19 cellular contexts compared by ENCODE assay signal in the genomic region with DNA sequence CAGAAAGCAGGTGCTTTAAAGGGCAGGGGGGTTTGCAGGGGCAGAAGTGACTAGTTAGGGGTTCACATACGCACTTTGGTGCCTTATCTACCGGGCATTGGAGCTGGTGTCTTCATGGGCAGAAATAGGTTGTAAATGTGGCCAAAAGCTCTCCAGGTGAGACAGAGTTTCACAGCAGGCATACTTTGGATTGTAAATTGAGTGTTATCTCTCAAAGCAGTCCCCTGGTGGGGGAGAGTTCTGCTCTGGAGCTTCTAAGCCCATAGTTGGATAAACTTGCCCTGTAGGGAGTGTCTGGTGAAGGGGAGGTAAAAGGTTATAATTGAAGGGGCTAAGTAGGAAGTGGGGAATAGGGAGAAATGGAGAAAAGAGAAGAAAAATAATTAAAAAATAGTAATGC. TPM values are rescaled to one million over a fixed set of nuclear protein-coding genes. Genes with fewer than 3 reads are reported as not detected.
DNase-seq lines count a peak whose midpoint lies in the region; ATAC-seq, FAIRE-seq and TF ChIP-seq lines count a peak whose summit lies in the region.
"Had no signal": no experiment of that assay in that cellular context is flagged by ENCODE, and none has a peak within 500 bp of the region (broad histone marks: within the 10 kb centered on the region; RNA-seq: fewer than 3 reads in every experiment).

No MANE protein-coding gene starts in this region.

- H3K27me3 Mint-ChIP-seq in GM23338 (ENCODE audit: insufficient read depth, low read depth, poor library complexity): peaks cover 43% of the 10 kb centered on the region
- H3K27me3 Mint-ChIP-seq: IgD-negative memory B cell had no signal

- H3K36me3 Mint-ChIP-seq in GM23338 (ENCODE audit: low read depth): no peaks in the 10 kb centered on the region
- H3K36me3 Mint-ChIP-seq: CD14-positive monocyte; CD4-positive, alpha-beta memory T cell had no signal

- H2BK15ac ChIP-seq in H1 (ENCODE audit: low read length): no peak overlapping the region

- intact Hi-C loops in dorsolateral prefrontal cortex (cut with DNase I): no loop called here

- no peaks in the 10 kb centered on the region for H3K23me2 ChIP-seq in H1 (ENCODE audit: low read depth, low read length)

- no peak overlapping the region for H2AK5ac ChIP-seq in H1 (ENCODE audit: low read depth, low read length)

- no peak overlapping the region for H4K91ac ChIP-seq in H1 (replicated peaks; ENCODE audit: insufficient read length, low read length)

- no peaks in the 10 kb centered on the region for H3K79me1 ChIP-seq in H1 (ENCODE audit: low read depth, low read length)

- TF ChIP-seq POLR2A in H1 (IDR thresholded peaks at IDR 0.05; ENCODE audit: control extremely low read depth in 1 of 2, low read depth in 2 of 2, low read length in 2 of 2): no peak

- peak; percentile 89 for ATAC-seq in GM23338
- ATAC-seq: GM12878, HepG2 had no signal

- no peak overlapping the region for H3K56ac ChIP-seq in H1 (replicated peaks; ENCODE audit: insufficient read length, low read depth, low read length)

- H2BK120ac ChIP-seq in H1 (replicated peaks; ENCODE audit: low read depth, low read length): no peak overlapping the region

- TF ChIP-seq EP300 in H1 (IDR thresholded peaks at IDR 0.05; ENCODE audit: borderline replicate concordance in 1 of 2, low read depth in 2 of 2, low read length in 2 of 2): no peak

- H3K4me3 Mint-ChIP-seq in GM23338: no peak overlapping the region
- H3K4me3 Mint-ChIP-seq: CD14-positive monocyte; CD4-positive, alpha-beta memory T cell; IgD-negative memory B cell had no signal

- H3K79me2 ChIP-seq in GM23338 (replicated peaks; ENCODE audit: insufficient read depth) (no peaks in the 10 kb centered on the region), H1 (ENCODE audit: control insufficient read depth in 1 of 2, insufficient read depth in 2 of 2, low read length in 2 of 2) (no peaks in the 10 kb centered on the region)

- no peak for FAIRE-seq in H1 (lab: Jason Lieb, UNC)
- FAIRE-seq: GM12878, GM19239, HepG2 had no signal

- H4K20me1 ChIP-seq in GM23338 (replicated peaks; ENCODE audit: insufficient read depth): no peaks in the 10 kb centered on the region
- H4K20me1 ChIP-seq in H1 (replicated peaks in 1 of 2; ENCODE audit: control insufficient read depth in 1 of 2, insufficient read depth in 2 of 2, low read length in 2 of 2): no peaks in the 10 kb centered on the region
- H4K20me1 ChIP-seq: BLaER1 had no signal

- H4K5ac ChIP-seq in H1 (ENCODE audit: insufficient read length, low read depth, low read length): no peak overlapping the region

- no peaks in the 10 kb centered on the region for H3K9me3 Mint-ChIP-seq in GM23338
- H3K9me3 Mint-ChIP-seq: CD4-positive, alpha-beta memory T cell; IgD-negative memory B cell had no signal

- H3K4me1 Mint-ChIP-seq in GM23338: peaks cover 24% of the 10 kb centered on the region
- H3K4me1 Mint-ChIP-seq: CD14-positive monocyte; CD4-positive, alpha-beta memory T cell had no signal

- POLR2A ChIA-PET in H1 (lab: Charles Lee; ENCODE audit: partially characterized antibody): no interaction called here

- H2BK12ac ChIP-seq in H1 (ENCODE audit: low read depth, low read length): no peak overlapping the region

- no peak overlapping the region for H3K4me3 ChIP-seq in GM23338
- no peak overlapping the region for H3K4me3 ChIP-seq in H1 (ENCODE audit: extremely low read depth in 1 of 4, insufficient read depth in 2 of 4, low read depth in 3 of 4, low read length in 4 of 4)
- no peak overlapping the region for H3K4me3 ChIP-seq in dorsolateral prefrontal cortex
- H3K4me3 ChIP-seq: BLaER1, GM12878, GM23248 had no signal

- no peak overlapping the region for H3K27ac Mint-ChIP-seq in GM23338
- H3K27ac Mint-ChIP-seq: CD14-positive monocyte had no signal

- H3K4me1 ChIP-seq in GM23338 (ENCODE audit: insufficient read depth) (peaks cover 8% of the 10 kb centered on the region), H1 (replicated peaks in 1 of 4; ENCODE audit: control insufficient read depth in 3 of 4, insufficient read depth in 4 of 4, low read length in 3 of 4) (peaks cover 0 to 4% (median 0%) of the 10 kb centered on the region in 4 experiments; a peak in 1 of 7 replicates)
- H3K4me1 ChIP-seq: BLaER1 had no signal

- H2AFZ ChIP-seq in GM23338 (no peak overlapping the region; the same call in 1 of the 2 replicates), H1 (ENCODE audit: low read length) (no peak overlapping the region)
- H2AFZ ChIP-seq: GM23248 had no signal

- WGBS in H1 (ENCODE audit: extremely low coverage in 1 of 2, insufficient coverage in 1 of 2, insufficient read length in 1 of 2, insufficient replicate concordance in 2 of 2, low coverage in 1 of 2, low lambda C conversion rate in 2 of 2, missing lambda C conversion rate in 1 of 2), 2 experiments: 60% methylated on average over 2 of the region's 2 CpGs; no CpG with 5 or more reads in 1 of the 2 experiments

- H3K9me2 ChIP-seq in GM23338 (ENCODE audit: insufficient read depth): no peaks in the 10 kb centered on the region

- TF ChIP-seq RAD21 in H1 (IDR thresholded peaks at IDR 0.05 in 1 of 2, conservative IDR thresholded peaks at IDR 0.05 in 1 of 2; ENCODE audit: low read depth in 2 of 2, low read length in 2 of 2): no peak

- H3K9me3 ChIP-seq in H1 (ENCODE audit: insufficient read depth in 2 of 2, low read depth in 1 of 2, low read length in 1 of 2): no peaks in the 10 kb centered on the region
- H3K9me3 ChIP-seq: BLaER1 had no signal

- H3K4me2 ChIP-seq in GM23338 (peak overlapping the region; percentile 69; the same call in 1 of the 2 replicates), H1 (ENCODE audit: insufficient read depth in 1 of 2, low read depth in 2 of 2, low read length in 2 of 2) (peak overlapping the region in 1 of 2 experiments; percentile 14; a peak in 1 of 4 replicates)
- H3K4me2 ChIP-seq: BLaER1 had no signal

- CTCF ChIA-PET in H1 (lab: Charles Lee; ENCODE audit: partially characterized antibody): interaction anchor here (0.8 to 2.4 kb wide), 2 partner anchors 31 to 174 kb away, joined by 3 to 8 read pairs; no protein-coding TSS in a partner anchor

- H3K9ac ChIP-seq in H1 (replicated peaks in 1 of 4; ENCODE audit: extremely low read depth in 1 of 4, low read depth in 3 of 4, low read length in 3 of 4): no peak overlapping the region
- H3K9ac ChIP-seq: BLaER1, GM23248 had no signal

- no peak overlapping the region for H3K14ac ChIP-seq in H1 (ENCODE audit: insufficient read length)

- H2BK20ac ChIP-seq in H1 (ENCODE audit: low read length): no peak overlapping the region

- H3K18ac ChIP-seq in H1 (ENCODE audit: extremely low read depth, low read length): no peak overlapping the region

- H2BK5ac ChIP-seq in H1 (ENCODE audit: low read depth, low read length): no peak overlapping the region

- H3K36me3 ChIP-seq in GM23338 (ENCODE audit: insufficient read depth): no peaks in the 10 kb centered on the region
- H3K36me3 ChIP-seq in H1 (ENCODE audit: control insufficient read depth in 2 of 4, insufficient read depth in 4 of 4, low read length in 3 of 4): no peaks in the 10 kb centered on the region
- H3K36me3 ChIP-seq: BLaER1 had no signal

- H3K27me3 ChIP-seq in GM23338 (ENCODE audit: insufficient read depth): peaks cover 22% of the 10 kb centered on the region; the same call in 1 of the 2 replicates
- H3K27me3 ChIP-seq in H1 (replicated peaks in 1 of 4; ENCODE audit: control insufficient read depth in 3 of 4, extremely low read depth in 1 of 4, insufficient read depth in 3 of 4, low read length in 3 of 4): peaks cover 21 to 46% (median 34%) of the 10 kb centered on the region in 4 experiments
- peaks cover 0 to 3% (median 0%) of the 10 kb centered on the region in 45 donors for H3K27me3 ChIP-seq in dorsolateral prefrontal cortex
- H3K27me3 ChIP-seq: BLaER1 had no signal

- H3K23ac ChIP-seq in H1 (ENCODE audit: insufficient read length): no peak overlapping the region

- H3K4ac ChIP-seq in H1 (replicated peaks; ENCODE audit: insufficient read length, low read depth, low read length): no peak overlapping the region

- TF ChIP-seq CTCF in GM23338 (conservative IDR thresholded peaks at IDR 0.05; ENCODE audit: low read depth in 2 of 2) (no peak), H1 (IDR thresholded peaks at IDR 0.05; ENCODE audit: control extremely low read depth in 1 of 3, insufficient read depth in 1 of 3, low read depth in 1 of 3, low read length in 3 of 3) (no peak), dorsolateral prefrontal cortex (IDR thresholded peaks at IDR 0.05 in 54 of 56, conservative IDR thresholded peaks at IDR 0.05 in 2 of 56; ENCODE audit: low read depth in 1 of 56, partially characterized antibody in 56 of 56) (no peak)

- no peak overlapping the region for H4K8ac ChIP-seq in H1 (ENCODE audit: extremely low read depth, insufficient read depth, low read length)

- H3K27ac ChIP-seq in GM23338 (ENCODE audit: low read depth) (no peak overlapping the region), H1 (ENCODE audit: low read depth, low read length) (no peak overlapping the region), dorsolateral prefrontal cortex (no peak overlapping the region)
- H3K27ac ChIP-seq: BLaER1, GM23248 had no signal

- no peaks in the 10 kb centered on the region for H3F3A ChIP-seq in GM23338 (replicated peaks; ENCODE audit: low read depth)

- DNase-seq in GM23338 (ENCODE audit: low spot score) (no peak), H1 (ENCODE audit: low read depth in 1 of 2, low spot score in 2 of 2) (no peak), iPS-NIHi7 (ENCODE audit: extremely low spot score) (peak; percentile 33), dorsolateral prefrontal cortex (no peak), OCI-M1 (lab: John Stamatoyannopoulos, UW) (no peak), NCI-H2081 treated with DMSO at 0.1 percent for 48 hours (lab: John Stamatoyannopoulos, UW) (no peak)
- no peak for DNase-seq in activated CD4-positive, alpha-beta T cell treated with anti-CD3 and anti-CD28 coated beads, Interleukin-2, amount 50 U/mL, for 48 hours
- DNase-seq: 8988T; CD4-positive, alpha-beta memory T cell; DMS79 treated with DMSO at 0.1 percent for 48 hours; GM23248; H7 had no signal

RNA-seq across cellular contexts. Expression of gene COL4A3, which starts 43.1 kb away (rescaled TPM):
- total RNA-seq in GM23338 (2014; rRNA removed; shearing (Covaris generic)): 1.2 and 3.5 TPM in 2 replicates
- polyA plus RNA-seq in GM23338 (2016; fragmentation: Nextera tagmentation; extraction: Ambion mirVana) (1.1 and 1.3 TPM in 2 replicates), H1 (2011; rRNA removed) (0.12 and 0.28 TPM in 2 replicates)
- 0.17 and 0.34 TPM in 2 replicates for total RNA-seq in H1 (2021; fragmentation: NEBNext Ultra II Directional; extraction: Animal tissue kit (Norgen Biotek cat#: 25700))
- 0.22 TPM for polyA plus RNA-seq in H1 (2011; cell fraction: cytosol; rRNA removed)
- polyA plus RNA-seq in H1 (2011; cell fraction: nucleus; rRNA removed): 1.2 TPM
- 0.08 to 0.54 TPM (median 0.29 TPM) in 4 replicates for polyA plus RNA-seq in H1 (2012, experiment 1 of 2)
- 0.05 TPM for polyA plus RNA-seq in H1 (2012, experiment 2 of 2)
- 0.41 TPM for polyA plus RNA-seq in H1 (2013, experiment 1 of 2)
- polyA plus RNA-seq in H1 (2013, experiment 2 of 2): 0.31 TPM
- 0.19 and 0.90 TPM in 2 replicates for polyA minus RNA-seq in H1 (2011; rRNA and poly(A)+ RNA removed)
- 0.29 TPM for polyA minus RNA-seq in H1 (2011; cell fraction: cytosol; rRNA and poly(A)+ RNA removed)
- 1.6 TPM for polyA minus RNA-seq in H1 (2011; cell fraction: nucleus; rRNA and poly(A)+ RNA removed)
- total RNA-seq in dorsolateral prefrontal cortex: 1 to 10 TPM in 116 of 120 experiments, under 1 TPM in 4; 0.61 to 7.3 (median 2.8) TPM
- total RNA-seq: A673 had no signal
- polyA plus RNA-seq: CD14-positive monocyte; CD4-positive, alpha-beta memory T cell; HepG2 had no signal

RNA-seq across cellular contexts. Expression of gene COL4A4, which starts 43.6 kb away (rescaled TPM):
- total RNA-seq in GM23338 (2014; rRNA removed; shearing (Covaris generic)): 1.4 and 3.1 TPM in 2 replicates
- polyA plus RNA-seq in GM23338 (2016; fragmentation: Nextera tagmentation; extraction: Ambion mirVana) (0.82 and 1.3 TPM in 2 replicates), H1 (2011; rRNA removed) (0.33 TPM in 2 replicates)
- total RNA-seq in H1 (2021; fragmentation: NEBNext Ultra II Directional; extraction: Animal tissue kit (Norgen Biotek cat#: 25700)): 0.67 and 1.7 TPM in 2 replicates
- 0.39 TPM for polyA plus RNA-seq in H1 (2011; cell fraction: cytosol; rRNA removed)
- 1.9 TPM for polyA plus RNA-seq in H1 (2011; cell fraction: nucleus; rRNA removed)
- polyA plus RNA-seq in H1 (2012, experiment 1 of 2): 0.32 to 0.44 TPM (median 0.41 TPM) in 4 replicates
- polyA plus RNA-seq in H1 (2012, experiment 2 of 2): 0.13 TPM
- polyA plus RNA-seq in H1 (2013, experiment 1 of 2): 0.99 TPM
- polyA plus RNA-seq in H1 (2013, experiment 2 of 2): 0.87 TPM
- 0.50 and 0.59 TPM in 2 replicates for polyA minus RNA-seq in H1 (2011; rRNA and poly(A)+ RNA removed)
- polyA minus RNA-seq in H1 (2011; cell fraction: cytosol; rRNA and poly(A)+ RNA removed): 0.22 TPM
- polyA minus RNA-seq in H1 (2011; cell fraction: nucleus; rRNA and poly(A)+ RNA removed): 0.80 TPM
- 1 to 10 TPM in 95 of 120 experiments, under 1 TPM in 25; 0.45 to 5.7 (median 1.5) TPM for total RNA-seq in dorsolateral prefrontal cortex
- total RNA-seq: A673, HepG2 had no signal
- polyA plus RNA-seq: HepG2 had no signal
